Comparison of ENCODE assay signal across 20 cellular contexts in the genomic region with DNA sequence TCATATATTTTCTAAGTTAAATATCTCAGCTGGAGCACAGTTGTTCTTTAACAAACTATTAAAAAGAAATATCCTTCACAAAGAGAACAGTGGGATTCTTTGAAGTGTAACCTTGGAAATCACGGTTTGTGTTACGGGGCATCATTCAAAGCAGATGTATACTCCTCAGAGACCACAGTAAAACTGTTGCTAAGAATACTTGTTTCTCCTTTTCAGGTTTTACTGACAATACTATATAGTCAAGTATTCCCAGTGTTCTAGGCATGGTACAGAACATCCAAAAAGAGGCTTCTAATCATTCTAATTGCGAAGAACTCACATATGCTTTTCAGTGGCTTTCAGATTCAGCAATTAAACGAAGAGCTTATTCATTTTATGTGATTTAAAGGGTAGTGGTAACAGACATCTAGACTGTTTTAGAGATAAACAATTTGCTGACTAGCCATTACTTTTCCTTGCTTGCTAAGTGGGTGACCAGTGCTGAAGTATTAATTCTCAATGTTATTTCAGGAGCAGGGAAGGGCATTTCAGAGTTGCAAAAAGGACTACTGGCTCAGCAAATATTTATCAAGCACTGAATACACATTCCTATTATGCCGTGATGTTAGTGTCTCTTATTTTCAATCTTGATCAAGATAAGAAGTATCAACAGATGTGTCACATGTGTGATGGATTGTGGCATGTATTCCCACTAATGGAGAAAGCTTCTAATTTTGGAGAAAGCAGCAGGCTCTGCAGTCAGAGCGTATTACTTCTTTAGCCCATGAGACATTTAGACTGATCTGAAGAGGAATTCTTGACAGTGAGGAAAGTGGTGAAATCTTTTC.
DNase-seq lines count a peak whose midpoint lies in the region; ATAC-seq, FAIRE-seq and TF ChIP-seq lines count a peak whose summit lies in the region.
"Had no signal": no experiment of that assay in that cellular context is flagged by ENCODE, and none has a peak within 500 bp of the region (broad histone marks: within the 10 kb centered on the region; RNA-seq: fewer than 3 reads in every experiment).

No MANE protein-coding gene starts in this region.

- H3K9me3 ChIP-seq in endodermal cell (ENCODE audit: control insufficient read depth, low read length) (peaks cover 12% of the 10 kb centered on the region), pancreas (no peaks in the 10 kb centered on the region), mammary epithelial cell (replicated peaks; ENCODE audit: insufficient read depth, low read length) (no peaks in the 10 kb centered on the region)

- peak; percentile 19 for DNase-seq in DMS53 treated with DMSO at 0.1 percent for 48 hours (lab: John Stamatoyannopoulos, UW; ENCODE audit: unreplicated experiment)
- peak; percentile 80 for DNase-seq in NCI-H146 (lab: John Stamatoyannopoulos, UW)
- DNase-seq in endodermal cell: no peak
- DNase-seq in pancreas: no peak
- DNase-seq in mammary epithelial cell: no peak
- no peak for DNase-seq in NCI-H2081 (lab: John Stamatoyannopoulos, UW)
- DNase-seq: activated CD4-positive, alpha-beta memory T cell treated with anti-CD3 and anti-CD28 coated beads, Interleukin-2, amount 10 ng/mL, durations not matched to agents 7 days and 5 days; activated T-cell treated with anti-CD3 and anti-CD28 coated beads, Interleukin-2, amount 50 U/mL, for 24 hours; dermis blood vessel endothelial cell; NCI-H1930; NCI-H446; T-cell had no signal

- in situ Hi-C loops in mammary epithelial cell (cut with MboI; ENCODE audit: low sequenced_read_pairs in 2 of 2): no loop called here

- H3K27ac Mint-ChIP-seq in endodermal cell: peak overlapping the region; percentile 17
- H3K27ac Mint-ChIP-seq: activated CD4-positive, alpha-beta memory T cell treated with anti-CD3 and anti-CD28 coated beads, Interleukin-2, amount 10 ng/mL, durations not matched to agents 7 days and 5 days; activated naive CD8-positive, alpha-beta T cell; activated T-cell treated with anti-CD3 and anti-CD28 coated beads, Interleukin-2, amount 50 U/mL, for 24 hours; T-cell had no signal

- no peaks in the 10 kb centered on the region for H3K27me3 Mint-ChIP-seq in endodermal cell (ENCODE audit: insufficient read depth)
- H3K27me3 Mint-ChIP-seq: activated CD4-positive, alpha-beta memory T cell treated with anti-CD3 and anti-CD28 coated beads, Interleukin-2, amount 10 ng/mL, durations not matched to agents 7 days and 5 days; activated naive CD8-positive, alpha-beta T cell; activated T-cell treated with anti-CD3 and anti-CD28 coated beads, Interleukin-2, amount 50 U/mL, for 24 hours; T-cell had no signal

- CTCF ChIA-PET in mammary epithelial cell (lab: Charles Lee; ENCODE audit: low non-redundant PET): no interaction called here

- H3K36me3 ChIP-seq in endodermal cell (ENCODE audit: control insufficient read depth, insufficient read depth, low read length): no peaks in the 10 kb centered on the region
- no peaks in the 10 kb centered on the region for H3K36me3 ChIP-seq in pancreas
- no peaks in the 10 kb centered on the region for H3K36me3 ChIP-seq in mammary epithelial cell (ENCODE audit: insufficient read depth, low read length)

- H3K4me3 Mint-ChIP-seq in endodermal cell: no peak overlapping the region
- H3K4me3 Mint-ChIP-seq: activated CD4-positive, alpha-beta memory T cell treated with anti-CD3 and anti-CD28 coated beads, Interleukin-2, amount 10 ng/mL, durations not matched to agents 7 days and 5 days; activated naive CD8-positive, alpha-beta T cell; activated T-cell treated with anti-CD3 and anti-CD28 coated beads, Interleukin-2, amount 50 U/mL, for 24 hours; T-cell had no signal

- FAIRE-seq in pancreas (lab: Jason Lieb, UNC): no peak
- FAIRE-seq: frontal cortex, K562, urothelium cell line had no signal

- no peak overlapping the region for H3K4me2 ChIP-seq in mammary epithelial cell (ENCODE audit: insufficient read depth, low read depth, low read length)

- no peaks in the 10 kb centered on the region for H4K20me1 ChIP-seq in mammary epithelial cell (ENCODE audit: insufficient read depth, low read length)

- peaks cover 2% of the 10 kb centered on the region for H3K36me3 Mint-ChIP-seq in endodermal cell (ENCODE audit: low read depth)

- H3K79me2 ChIP-seq in mammary epithelial cell (ENCODE audit: insufficient read depth, low read length): no peaks in the 10 kb centered on the region

- H3K4me3 ChIP-seq in endodermal cell (ENCODE audit: low read length) (no peak overlapping the region), pancreas (no peak overlapping the region), mammary epithelial cell (replicated peaks in 1 of 3; ENCODE audit: insufficient read depth in 1 of 3, low read depth in 2 of 3, low read length in 3 of 3) (no peak overlapping the region)
- H3K4me3 ChIP-seq: K562 had no signal

- H2AFZ ChIP-seq in mammary epithelial cell (ENCODE audit: low read depth, low read length): no peak overlapping the region

- H3K9me3 Mint-ChIP-seq in endodermal cell: peaks cover 12% of the 10 kb centered on the region
- H3K9me3 Mint-ChIP-seq: T-cell had no signal

- H3K9ac ChIP-seq in endodermal cell (ENCODE audit: extremely low read depth, low read length, poor library complexity, severe bottlenecking) (no peak overlapping the region), mammary epithelial cell (ENCODE audit: insufficient read depth, low read length) (no peak overlapping the region)

- peaks cover 49% of the 10 kb centered on the region for H3K4me1 Mint-ChIP-seq in endodermal cell

- WGBS in endodermal cell (ENCODE audit: insufficient coverage in 1 of 2, insufficient read length in 1 of 2), 2 experiments: 64 to 79% methylated on average over 2 to 6 of the region's 6 CpGs
- WGBS in pancreas, 2 donors: 32 to 34% methylated on average over 6 of the region's 6 CpGs
- 88% methylated on average over 6 of the region's 6 CpGs for WGBS in mammary epithelial cell (ENCODE audit: low coverage, missing lambda C conversion rate)

- TF ChIP-seq CTCF in endodermal cell (conservative IDR thresholded peaks at IDR 0.05) (no peak), pancreas (IDR thresholded peaks at IDR 0.05) (no peak), mammary epithelial cell (conservative IDR thresholded peaks at IDR 0.05 in 1 of 2, IDR thresholded peaks at IDR 0.05 in 1 of 2; ENCODE audit: extremely low read depth in 1 of 2, insufficient read depth in 1 of 2, low read depth in 1 of 2, low read length in 2 of 2) (no peak)

- intact Hi-C loops in pancreas (cut with DNase I) (no loop called here), mammary epithelial cell (cut with micrococcal nuclease) (no loop called here)

- BruUV-seq in mammary epithelial cell (replicated peaks; lab: Mats Ljungman, UMichigan): no TSS peak

- dilution Hi-C loops in mammary epithelial cell (cut with HindIII; ENCODE audit: low sequenced_read_pairs): no loop called here

- H3K27me3 ChIP-seq in endodermal cell (ENCODE audit: control insufficient read depth, insufficient read depth, low read length, poor library complexity, severe bottlenecking) (no peaks in the 10 kb centered on the region), pancreas (no peaks in the 10 kb centered on the region), mammary epithelial cell (ENCODE audit: insufficient read depth, low read length) (no peaks in the 10 kb centered on the region)

- ATAC-seq in pancreas: peak in 3 of 4 donors; percentile 35 to 58 (median 56)
- no peak for ATAC-seq in GM18868 (IDR thresholded peaks at IDR 0.05; ENCODE audit: unreplicated experiment)
- ATAC-seq: K562, T-cell had no signal

- H3K27ac ChIP-seq in endodermal cell (ENCODE audit: low read depth, low read length) (no peak overlapping the region), pancreas (no peak overlapping the region), mammary epithelial cell (ENCODE audit: insufficient read depth, low read depth, low read length) (no peak overlapping the region)
- H3K27ac ChIP-seq: epithelial cell of prostate, HL-60, RWPE1 had no signal

- H3K4me1 ChIP-seq in endodermal cell (ENCODE audit: control insufficient read depth, insufficient read depth, low read length): peaks cover 22% of the 10 kb centered on the region
- H3K4me1 ChIP-seq in pancreas: peaks cover 0 to 14% (median 7%) of the 10 kb centered on the region in 3 donors
- H3K4me1 ChIP-seq in mammary epithelial cell (ENCODE audit: insufficient read depth, low read length): no peaks in the 10 kb centered on the region

Comparison
In these comparisons a context has a peak if more than half of its experiments do, and no peak if none do; other contexts are left out.
1. DNase-seq: peak in DMS53 treated with DMSO at 0.1 percent for 48 hours (single experiment) and NCI-H146 (single experiment); none in endodermal cell (single experiment), pancreas (0 of 6), mammary epithelial cell (single experiment) and NCI-H2081 (0 of 2).